In genomic region chr6:161079566-161080262, GRCh38 we compare ENCODE assay signal across 8 cellular contexts.
DNase-seq lines count a peak whose midpoint lies in the region; ATAC-seq and TF ChIP-seq lines count a peak whose summit lies in the region.

No MANE protein-coding gene starts in this region.

- DNase-seq in NCI-H226 (peak; percentile 26), glomerular visceral epithelial cell (ENCODE audit: extremely low spot score) (peak; percentile 73), Right ventricle myocardium inferior (ENCODE audit: missing footprints) (no peak), ACHN (no peak), gastrocnemius medialis (no peak)
- peak; percentile 48 for DNase-seq in activated T-cell treated with anti-CD3 and anti-CD28 coated beads, Interleukin-2, amount 50 U/mL, for 1 hour
- peak; percentile 47 to 67 for DNase-seq in stimulated activated CD8-positive, alpha-beta memory T cell treated with anti-CD3 and anti-CD28 coated beads, Interleukin-15, amount 100 ng/mL, for 48 hours (ENCODE audit: low read depth in 2 of 2)

- no peak for TF ChIP-seq POLR2A in gastrocnemius medialis (IDR thresholded peaks at IDR 0.05)

- ATAC-seq in Right ventricle myocardium inferior = no peak
- no peak for ATAC-seq in gastrocnemius medialis
- no peak for ATAC-seq in GM18861 (IDR thresholded peaks at IDR 0.05; ENCODE audit: unreplicated experiment)

- in situ Hi-C loops in ACHN (cut with HindIII; ENCODE audit: low pct_ligation_motif_present, low pct_unique_long_range_greater_than_20kb, low sequenced_read_pairs) = no loop called here
- in situ Hi-C loops in gastrocnemius medialis (cut with MboI; ENCODE audit: low sequenced_read_pairs in 4 of 4) = no loop called here

- no peak overlapping the region for H3K27ac ChIP-seq in gastrocnemius medialis

- H3K4me3 ChIP-seq in gastrocnemius medialis = no peak overlapping the region

- TF ChIP-seq CTCF in gastrocnemius medialis (IDR thresholded peaks at IDR 0.05 in 4 of 5, conservative IDR thresholded peaks at IDR 0.05 in 1 of 5) = no peak

- H3K36me3 ChIP-seq in gastrocnemius medialis = peaks cover 0 to 49% of the 10 kb centered on the region in 2 donors

- H3K27me3 ChIP-seq in gastrocnemius medialis = no peaks in the 10 kb centered on the region

- intact Hi-C loops in Right ventricle myocardium inferior (cut with DNase I) (loop anchor here (10.0 kb wide), 1 partner anchor 145 kb away; no protein-coding TSS in a partner anchor), gastrocnemius medialis (cut with DNase I; ENCODE audit: low total_unique reads) (no loop called here)

- no peaks in the 10 kb centered on the region for H3K9me3 ChIP-seq in gastrocnemius medialis

- H3K4me1 ChIP-seq in gastrocnemius medialis = no peaks in the 10 kb centered on the region

Comparison
In these comparisons a context has a peak if more than half of its experiments do, and no peak if none do; other contexts are left out.
1. DNase-seq: peak in NCI-H226 (single experiment), activated T-cell treated with anti-CD3 and anti-CD28 coated beads, Interleukin-2, amount 50 U/mL, for 1 hour (single experiment), glomerular visceral epithelial cell (single experiment) and stimulated activated CD8-positive, alpha-beta memory T cell treated with anti-CD3 and anti-CD28 coated beads, Interleukin-15, amount 100 ng/mL, for 48 hours (2 of 2); none in Right ventricle myocardium inferior (single experiment), ACHN (single experiment) and gastrocnemius medialis (0 of 2).